27 cellular contexts compared by ENCODE assay signal in the genomic region with DNA sequence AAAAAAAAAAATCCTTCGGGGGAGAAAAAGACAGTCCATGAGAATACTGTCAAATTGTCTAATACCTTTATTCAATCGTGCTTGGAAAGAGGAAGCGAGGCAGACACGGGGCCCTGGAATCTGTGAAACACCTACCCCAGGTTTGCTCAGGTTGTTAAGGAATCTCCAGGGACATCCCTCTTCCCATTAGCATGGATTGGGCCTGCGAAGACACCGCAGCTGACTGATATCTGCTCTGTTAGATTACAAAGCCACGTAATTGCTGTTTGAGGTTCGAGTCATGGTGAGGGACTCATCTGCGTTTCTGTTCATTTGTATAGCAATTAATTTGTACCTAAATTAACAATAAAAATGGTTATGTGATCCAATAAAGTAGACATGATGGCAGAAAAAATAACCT.
DNase-seq lines count a peak whose midpoint lies in the region; ATAC-seq, FAIRE-seq and TF ChIP-seq lines count a peak whose summit lies in the region.
"Had no signal": no experiment of that assay in that cellular context is flagged by ENCODE, and none has a peak within 500 bp of the region (broad histone marks: within the 10 kb centered on the region; RNA-seq: fewer than 3 reads in every experiment).

No MANE protein-coding gene starts in this region.

- in situ Hi-C loops in K562 (cut with MboI) = no loop called here

- H3K4me1 Mint-ChIP-seq in neural crest cell = peaks cover 59% of the 10 kb centered on the region
- peaks cover 49% of the 10 kb centered on the region for H3K4me1 Mint-ChIP-seq in type B pancreatic cell (ENCODE audit: unreplicated experiment)
- H3K4me1 Mint-ChIP-seq: memory B cell; stimulated activated naive B cell treated with anti-CD40 and anti-IgM and Interleukin-4, amounts not matched to agents 10 μg/mL and 1 μg/mL and 100 μg/mL, for 72 hours had no signal

- H3K27me3 Mint-ChIP-seq in neural crest cell (ENCODE audit: low read depth) = no peaks in the 10 kb centered on the region
- peaks cover 10% of the 10 kb centered on the region for H3K27me3 Mint-ChIP-seq in type B pancreatic cell

- H3K36me3 ChIP-seq in K562 (ENCODE audit: control insufficient read depth, insufficient read depth, low read length) = no peaks in the 10 kb centered on the region
- no peaks in the 10 kb centered on the region for H3K36me3 ChIP-seq in endothelial cell of umbilical vein (ENCODE audit: control insufficient read depth in 2 of 2, extremely low read depth in 1 of 2, insufficient read depth in 2 of 2, low read length in 2 of 2)
- H3K36me3 ChIP-seq: Peyer's patch, WERI-Rb-1 had no signal

- TF ChIP-seq EP300 in K562 (IDR thresholded peaks at IDR 0.05; ENCODE audit: low read length) = no peak

- no peak for TF ChIP-seq CTCF in K562 (IDR thresholded peaks at IDR 0.05 in 2 of 3, conservative IDR thresholded peaks at IDR 0.05 in 1 of 3; ENCODE audit: insufficient read depth in 2 of 3, low read depth in 1 of 3, low read length in 3 of 3)
- TF ChIP-seq CTCF in endothelial cell of umbilical vein (IDR thresholded peaks at IDR 0.05; ENCODE audit: extremely low read depth in 1 of 2, insufficient read depth in 1 of 2, low read depth in 1 of 2, low read length in 2 of 2) = no peak
- TF ChIP-seq CTCF in neural crest cell (conservative IDR thresholded peaks at IDR 0.05) = no peak
- no peak for TF ChIP-seq CTCF in type B pancreatic cell (conservative IDR thresholded peaks at IDR 0.05)
- no peak for TF ChIP-seq CTCF in RWPE1 (conservative IDR thresholded peaks at IDR 0.05; ENCODE audit: low read depth)
- TF ChIP-seq CTCF in lower leg skin (IDR thresholded peaks at IDR 0.05) = no peak

- H3K9me3 Mint-ChIP-seq in neural crest cell (peaks cover 2% of the 10 kb centered on the region), type B pancreatic cell (no peaks in the 10 kb centered on the region)
- H3K9me3 Mint-ChIP-seq: activated naive CD8-positive, alpha-beta T cell treated with anti-CD3 and anti-CD28 coated beads, Interleukin-2, amount 50 U/mL, for 24 hours; activated T-cell treated with anti-CD3 and anti-CD28 coated beads, Interleukin-2, amount 50 U/mL, for 72 hours; H9; memory B cell; stimulated activated naive B cell treated with anti-CD40 and anti-IgM and Interleukin-4, amounts not matched to agents 10 μg/mL and 1 μg/mL and 100 μg/mL, for 72 hours had no signal

- no peaks in the 10 kb centered on the region for H4K20me1 ChIP-seq in K562 (replicated peaks; ENCODE audit: control insufficient read depth, insufficient read depth, low read length)
- H4K20me1 ChIP-seq in endothelial cell of umbilical vein (replicated peaks; ENCODE audit: control insufficient read depth, extremely low read depth, insufficient read depth, low read length) = no peaks in the 10 kb centered on the region

- H3K79me2 ChIP-seq in K562 (ENCODE audit: control insufficient read depth, insufficient read depth, low read length) (no peaks in the 10 kb centered on the region), endothelial cell of umbilical vein (ENCODE audit: control insufficient read depth, insufficient read depth, low read length) (no peaks in the 10 kb centered on the region)

- no peak for DNase-seq in K562 (ENCODE audit: extremely low read depth in 1 of 4, low spot score in 3 of 4)
- DNase-seq in endothelial cell of umbilical vein (ENCODE audit: low read depth, low spot score) = no peak
- no peak for DNase-seq in neural crest cell (ENCODE audit: low read depth, low spot score)
- no peak for DNase-seq in type B pancreatic cell (ENCODE audit: extremely low spot score, unreplicated experiment)
- no peak for DNase-seq in cerebellar nuclear complex (lab: John Stamatoyannopoulos, UW)
- no peak for DNase-seq in NCI-H187 (lab: John Stamatoyannopoulos, UW)
- DNase-seq in RWPE1 (ENCODE audit: low spot score) = no peak
- DNase-seq in lower leg skin (ENCODE audit: low spot score in 2 of 2) = no peak
- DNase-seq: activated CD4-positive, alpha-beta T cell treated with anti-CD3 and anti-CD28 coated beads, Interleukin-2, amount 50 U/mL, for 1 hour; activated naive CD4-positive, alpha-beta T cell; activated naive CD8-positive, alpha-beta T cell treated with anti-CD3 and anti-CD28 coated beads, Interleukin-2, amount 50 U/mL, for 24 hours; activated T-cell treated with anti-CD3 and anti-CD28 coated beads, Interleukin-2, amount 50 U/mL, for 72 hours; Calu3; DMS79; H9; NCI-H1417 treated with DMSO at 0.1 percent for 48 hours; NCI-H2081; NCI-H345; NCI-H774; Peyer's patch; psoas muscle; stimulated activated naive B cell treated with anti-CD40 and anti-IgM and Interleukin-4, amounts not matched to agents 10 μg/mL and 1 μg/mL and 100 μg/mL, for 72 hours; SW 1271; WERI-Rb-1 had no signal

- H3K4me2 ChIP-seq in K562 (ENCODE audit: insufficient read depth, low read length) (no peak overlapping the region), endothelial cell of umbilical vein (ENCODE audit: insufficient read depth, low read length) (no peak overlapping the region)

- H3K9me1 ChIP-seq in K562 (ENCODE audit: control insufficient read depth, insufficient read depth, low read length) (no peaks in the 10 kb centered on the region), endothelial cell of umbilical vein (replicated peaks; ENCODE audit: control insufficient read depth, extremely low read depth, insufficient read depth, low read length) (no peaks in the 10 kb centered on the region)

- H2AFZ ChIP-seq in K562 (ENCODE audit: low read depth, low read length) (no peak overlapping the region), endothelial cell of umbilical vein (ENCODE audit: low read depth, low read length) (peak overlapping the region; percentile 48)

- no peak overlapping the region for H3K4me3 Mint-ChIP-seq in neural crest cell
- no peak overlapping the region for H3K4me3 Mint-ChIP-seq in type B pancreatic cell
- H3K4me3 Mint-ChIP-seq: activated naive CD8-positive, alpha-beta T cell treated with anti-CD3 and anti-CD28 coated beads, Interleukin-2, amount 50 U/mL, for 24 hours; activated T-cell treated with anti-CD3 and anti-CD28 coated beads, Interleukin-2, amount 50 U/mL, for 72 hours; H9; memory B cell; stimulated activated naive B cell treated with anti-CD40 and anti-IgM and Interleukin-4, amounts not matched to agents 10 μg/mL and 1 μg/mL and 100 μg/mL, for 72 hours had no signal

- 19% methylated on average over 9 of the region's 9 CpGs for WGBS in K562 (ENCODE audit: insufficient coverage, low coverage, missing lambda C conversion rate)
- WGBS in lower leg skin, 2 donors = 87 to 90% methylated on average over 9 of the region's 9 CpGs

- no peak for TF ChIP-seq POLR2A in K562 (conservative IDR thresholded peaks at IDR 0.05)
- TF ChIP-seq POLR2A in endothelial cell of umbilical vein (IDR thresholded peaks at IDR 0.05; ENCODE audit: low read depth, low read length) = no peak
- no peak for TF ChIP-seq POLR2A in lower leg skin (IDR thresholded peaks at IDR 0.05)

- FAIRE-seq in K562 (lab: Jason Lieb, UNC) (no peak), endothelial cell of umbilical vein (lab: Jason Lieb, UNC) (no peak)

- H3K27ac ChIP-seq in K562 (ENCODE audit: extremely low read depth, low read depth, low read length) (no peak overlapping the region), endothelial cell of umbilical vein (ENCODE audit: insufficient read depth, low read depth, low read length) (peak overlapping the region; percentile 10), RWPE1 (no peak overlapping the region)
- H3K27ac ChIP-seq: epithelial cell of prostate, HL-60, Peyer's patch, psoas muscle had no signal

- TF ChIP-seq RAD21 in K562 (CRISPR knock-in tag; conservative IDR thresholded peaks at IDR 0.05 in 1 of 2, IDR thresholded peaks at IDR 0.05 in 1 of 2) = no peak

- H3K4me1 ChIP-seq in K562 (replicated peaks in 1 of 2; ENCODE audit: control insufficient read depth in 2 of 2, insufficient read depth in 2 of 2, low read length in 2 of 2) = no peaks in the 10 kb centered on the region
- peaks cover 33% of the 10 kb centered on the region for H3K4me1 ChIP-seq in endothelial cell of umbilical vein (ENCODE audit: control insufficient read depth, extremely low read depth, insufficient read depth, low read length)
- H3K4me1 ChIP-seq: psoas muscle had no signal

- H3K27me3 ChIP-seq in K562 (ENCODE audit: control insufficient read depth in 2 of 2, insufficient read depth in 2 of 2, low read length in 2 of 2) = peaks cover 19 to 54% of the 10 kb centered on the region in 2 experiments
- no peaks in the 10 kb centered on the region for H3K27me3 ChIP-seq in endothelial cell of umbilical vein (ENCODE audit: control insufficient read depth in 2 of 2, insufficient read depth in 2 of 2, low read length in 2 of 2)
- H3K27me3 ChIP-seq: Peyer's patch had no signal

- dilution Hi-C loops in endothelial cell of umbilical vein (cut with MboI; ENCODE audit: extremely low pct_ligation_motif_present, low sequenced_read_pairs) = no loop called here

- POLR2A ChIA-PET in K562 (lab: Yijun Ruan, JAX) (interaction anchor here (0.5 kb wide), 1 partner anchor 25 kb away, joined by 3 read pairs; no protein-coding TSS in a partner anchor), endothelial cell of umbilical vein (lab: Charles Lee) (no interaction called here), RWPE1 (lab: Yijun Ruan, JAX; ENCODE audit: low non-redundant PET) (no interaction called here)

- H3K27ac Mint-ChIP-seq in neural crest cell (ENCODE audit: unreplicated experiment) (peak overlapping the region; percentile 82), type B pancreatic cell (peak overlapping the region; percentile 15)
- H3K27ac Mint-ChIP-seq: activated naive CD8-positive, alpha-beta T cell treated with anti-CD3 and anti-CD28 coated beads, Interleukin-2, amount 50 U/mL, for 24 hours; activated T-cell treated with anti-CD3 and anti-CD28 coated beads, Interleukin-2, amount 50 U/mL, for 72 hours; memory B cell; stimulated activated naive B cell treated with anti-CD40 and anti-IgM and Interleukin-4, amounts not matched to agents 10 μg/mL and 1 μg/mL and 100 μg/mL, for 72 hours had no signal

- no peaks in the 10 kb centered on the region for H3K9me3 ChIP-seq in K562 (replicated peaks; ENCODE audit: control insufficient read depth, insufficient read depth, low read depth, low read length)
- no peaks in the 10 kb centered on the region for H3K9me3 ChIP-seq in endothelial cell of umbilical vein (replicated peaks; ENCODE audit: control insufficient read depth, insufficient read depth, low read length)
- H3K9me3 ChIP-seq: Peyer's patch, psoas muscle had no signal

- no peak overlapping the region for H3K9ac ChIP-seq in K562 (ENCODE audit: insufficient read depth in 1 of 2, low read depth in 2 of 2, low read length in 2 of 2)
- no peak overlapping the region for H3K9ac ChIP-seq in endothelial cell of umbilical vein (replicated peaks; ENCODE audit: extremely low read depth, insufficient read depth, low read length)

- CTCF ChIA-PET in K562 (lab: Yijun Ruan, JAX; ENCODE audit: low intra/inter-chr PET ratio) = no interaction called here
- CTCF ChIA-PET in endothelial cell of umbilical vein (lab: Charles Lee) = no interaction called here
- CTCF ChIA-PET in RWPE1 (lab: Yijun Ruan, JAX) = no interaction called here

- BruUV-seq in K562 (replicated peaks; lab: Mats Ljungman, UMichigan) (no TSS peak), endothelial cell of umbilical vein (replicated peaks; lab: Mats Ljungman, UMichigan) (TSS peak; percentile 25)

- no peak for ATAC-seq in K562
- ATAC-seq: activated naive CD8-positive, alpha-beta T cell treated with anti-CD3 and anti-CD28 coated beads, Interleukin-2, amount 50 U/mL, for 24 hours; activated T-cell treated with anti-CD3 and anti-CD28 coated beads, Interleukin-2, amount 50 U/mL, for 72 hours; psoas muscle; stimulated activated naive B cell treated with anti-CD40 and anti-IgM and Interleukin-4, amounts not matched to agents 10 μg/mL and 1 μg/mL and 100 μg/mL, for 72 hours had no signal

- H3K36me3 Mint-ChIP-seq in neural crest cell (ENCODE audit: low read depth) = no peaks in the 10 kb centered on the region
- H3K36me3 Mint-ChIP-seq in type B pancreatic cell = no peaks in the 10 kb centered on the region
- H3K36me3 Mint-ChIP-seq: memory B cell; stimulated activated naive B cell treated with anti-CD40 and anti-IgM and Interleukin-4, amounts not matched to agents 10 μg/mL and 1 μg/mL and 100 μg/mL, for 72 hours had no signal

- no peak overlapping the region for H3K4me3 ChIP-seq in K562
- H3K4me3 ChIP-seq in endothelial cell of umbilical vein (replicated peaks in 1 of 3; ENCODE audit: insufficient read depth in 1 of 3, low read depth in 1 of 3, low read length in 3 of 3) = no peak overlapping the region
- no peak overlapping the region for H3K4me3 ChIP-seq in lower leg skin (ENCODE audit: low read depth, poor library complexity, severe bottlenecking)
- H3K4me3 ChIP-seq: Peyer's patch, psoas muscle had no signal

- intact Hi-C loops in K562 (cut with micrococcal nuclease) = no loop called here
- intact Hi-C loops in endothelial cell of umbilical vein (cut with micrococcal nuclease) = no loop called here
- intact Hi-C loops in lower leg skin (cut with DNase I; ENCODE audit: low total_unique reads) = no loop called here
